ENCODE assay signal across 1 cellular context in genomic region chr2:26721267-26722032, GRCh38.
A peak's percentile ranks its signal among the peaks of the same experiment; 100 is the strongest.
TF ChIP-seq lines count a peak whose summit lies in the region.

No MANE protein-coding gene starts in this region.

TF ChIP-seq in HepG2, 621 proteins besides CTCF, POLR2A, EP300 and RAD21 (continued from another document and continues in another):
- TF ChIP-seq RFX1 (IDR thresholded peaks at IDR 0.05) (no peak), ZZZ3 (CRISPR knock-in tag; IDR thresholded peaks at IDR 0.05; ENCODE audit: borderline replicate concordance) (no peak), HMG20A (CRISPR knock-in tag; IDR thresholded peaks at IDR 0.05; ENCODE audit: borderline replicate concordance) (peak; percentile 96), SMYD3 (CRISPR knock-in tag; IDR thresholded peaks at IDR 0.05) (no peak), ZNF331 (CRISPR knock-in tag; IDR thresholded peaks at IDR 0.05) (0 out of 2 replicates have a peak, but pooled peaks have one; percentile 45), ZBTB33 (CRISPR knock-in tag; IDR thresholded peaks at IDR 0.05) (0 out of 2 replicates have a peak, but pooled peaks have one; percentile 22), KMT2B (CRISPR knock-in tag; IDR thresholded peaks at IDR 0.05) (no peak), NKX3-1 (CRISPR knock-in tag; IDR thresholded peaks at IDR 0.05) (no peak), TFE3 (CRISPR knock-in tag; IDR thresholded peaks at IDR 0.05) (no peak), BATF2 (CRISPR knock-in tag; IDR thresholded peaks at IDR 0.05) (no peak), NR2F6 (IDR thresholded peaks at IDR 0.05) (peak; percentile 99), NR2F6 (CRISPR knock-in tag; IDR thresholded peaks at IDR 0.05) (peak; percentile 97), ZHX1 (CRISPR knock-in tag; IDR thresholded peaks at IDR 0.05; ENCODE audit: low read depth) (no peak), ARNTL (CRISPR knock-in tag; IDR thresholded peaks at IDR 0.05) (no peak), ZNF513 (CRISPR knock-in tag; conservative IDR thresholded peaks at IDR 0.05) (no peak), SIN3B (IDR thresholded peaks at IDR 0.05; ENCODE audit: low read length) (no peak), SOX13 (IDR thresholded peaks at IDR 0.05) (no peak), SOX13 (CRISPR knock-in tag; conservative IDR thresholded peaks at IDR 0.05 in 1 of 2, IDR thresholded peaks at IDR 0.05 in 1 of 2) (peak in 1 of 2 experiments; percentile 75; a peak in 2 of 4 replicates), MAX (IDR thresholded peaks at IDR 0.05) (no peak), ZNF121 (CRISPR knock-in tag; IDR thresholded peaks at IDR 0.05) (no peak), ZSCAN12 (CRISPR knock-in tag; IDR thresholded peaks at IDR 0.05) (no peak), ASH2L (IDR thresholded peaks at IDR 0.05; ENCODE audit: insufficient read length, low read depth, low read length) (no peak), GFI1 (CRISPR knock-in tag; IDR thresholded peaks at IDR 0.05; ENCODE audit: borderline replicate concordance) (peak; percentile 84; the same call in 1 of the 2 replicates), NFIB (CRISPR knock-in tag; IDR thresholded peaks at IDR 0.05; ENCODE audit: borderline replicate concordance) (no peak), GABPA (IDR thresholded peaks at IDR 0.05; ENCODE audit: low read depth, low read length) (no peak), GABPA (CRISPR knock-in tag; IDR thresholded peaks at IDR 0.05; ENCODE audit: low read depth) (no peak), ZNF652 (CRISPR knock-in tag; IDR thresholded peaks at IDR 0.05; ENCODE audit: borderline replicate concordance, low read depth) (no peak), ZNF280D (CRISPR knock-in tag; IDR thresholded peaks at IDR 0.05) (no peak), MAZ (IDR thresholded peaks at IDR 0.05; ENCODE audit: borderline replicate concordance, low read depth, low read length) (no peak), MAZ (CRISPR knock-in tag; IDR thresholded peaks at IDR 0.05; ENCODE audit: low read depth) (no peak), MEIS2 (CRISPR knock-in tag; IDR thresholded peaks at IDR 0.05) (no peak), ZNF704 (CRISPR knock-in tag; IDR thresholded peaks at IDR 0.05; ENCODE audit: borderline replicate concordance) (no peak), ZNF552 (CRISPR knock-in tag; IDR thresholded peaks at IDR 0.05; ENCODE audit: borderline replicate concordance) (no peak), ZMYM3 (CRISPR knock-in tag; IDR thresholded peaks at IDR 0.05) (no peak), TBX2 (CRISPR knock-in tag; IDR thresholded peaks at IDR 0.05; ENCODE audit: borderline replicate concordance) (peak; percentile 89), ARNT2 (CRISPR knock-in tag; IDR thresholded peaks at IDR 0.05; ENCODE audit: low read depth) (no peak), DRAP1 (CRISPR knock-in tag; IDR thresholded peaks at IDR 0.05) (no peak), PCBP2 (optimal IDR thresholded peaks at IDR 0.05; ENCODE audit: low read depth, low read length, poor library complexity, severe bottlenecking) (no peak), ZBTB8A (CRISPR knock-in tag; IDR thresholded peaks at IDR 0.05; ENCODE audit: borderline replicate concordance, low read depth) (no peak), SNAPC4 (CRISPR knock-in tag; IDR thresholded peaks at IDR 0.05) (no peak), NFIC (IDR thresholded peaks at IDR 0.05; ENCODE audit: low read length) (0 out of 2 replicates have a peak, but pooled peaks have one; percentile 14), ZSCAN31 (CRISPR knock-in tag; IDR thresholded peaks at IDR 0.05; ENCODE audit: low read depth) (no peak), MXI1 (IDR thresholded peaks at IDR 0.05; ENCODE audit: borderline replicate concordance, low read depth, low read length) (no peak), U2AF2 (IDR thresholded peaks at IDR 0.05; ENCODE audit: low read depth, low read length) (no peak), ATF1 (CRISPR knock-in tag; IDR thresholded peaks at IDR 0.05) (no peak), DNMT1 (CRISPR knock-in tag; IDR thresholded peaks at IDR 0.05) (no peak), TEAD3 (CRISPR knock-in tag; optimal IDR thresholded peaks at IDR 0.05; ENCODE audit: borderline replicate concordance) (peak; percentile 46), ZNF3 (CRISPR knock-in tag; IDR thresholded peaks at IDR 0.05) (no peak)
